8 cellular contexts compared by ENCODE assay signal in the genomic region with DNA sequence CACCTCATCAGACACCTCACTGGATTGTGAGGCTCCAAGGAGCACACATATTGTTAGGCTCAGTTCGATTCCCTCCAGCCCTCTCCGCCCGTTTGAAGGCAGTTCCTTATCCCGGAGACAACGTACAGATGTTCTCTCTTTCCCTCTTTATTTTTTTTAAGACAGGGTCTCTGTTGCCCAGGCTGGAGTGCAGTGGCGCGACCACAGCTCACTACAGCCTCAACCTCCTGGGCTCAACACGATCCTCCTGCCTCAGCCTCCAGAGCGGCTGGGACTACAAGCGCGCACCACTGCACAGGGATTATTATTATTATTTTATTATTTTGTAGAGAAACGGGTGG. TPM values are rescaled to one million over a fixed set of nuclear protein-coding genes. Genes with fewer than 3 reads are reported as not detected.
DNase-seq lines count a peak whose midpoint lies in the region; ATAC-seq, FAIRE-seq and TF ChIP-seq lines count a peak whose summit lies in the region.

No MANE protein-coding gene starts in this region.

- DNase-seq in left ventricle myocardium inferior (no peak), left ventricle myocardium superior (no peak), GM12878 (ENCODE audit: low read depth, low spot score) (no peak), mesenchymal stem cell (no peak), uterus (no peak), NCI-H2227 (lab: John Stamatoyannopoulos, UW; ENCODE audit: unreplicated experiment) (no peak), A172 (ENCODE audit: low spot score) (no peak)

- no peak overlapping the region for H3K14ac ChIP-seq in mesenchymal stem cell (ENCODE audit: low read length in 2 of 2)

- H3K4me3 ChIP-seq in left ventricle myocardium inferior (peak overlapping the region; percentile 77), GM12878 (peak overlapping the region; percentile 68), mesenchymal stem cell (ENCODE audit: insufficient read depth in 1 of 2, low read depth in 1 of 2, low read length in 2 of 2) (peak overlapping the region; percentile 70 to 90), uterus (peak overlapping the region; percentile 46 to 65)

- no peak overlapping the region for H2BK5ac ChIP-seq in mesenchymal stem cell (ENCODE audit: low read depth, low read length, poor library complexity, severe bottlenecking)

- H4K8ac ChIP-seq in mesenchymal stem cell (ENCODE audit: low read length), result no peak overlapping the region

- H2AK5ac ChIP-seq in mesenchymal stem cell (ENCODE audit: low read length, severe bottlenecking), result no peak overlapping the region

- POLR2A ChIA-PET in GM12878 (lab: Charles Lee), result interaction anchor here (1.0 to 1.8 kb wide), 7 partner anchors 9 to 341 kb away, joined by 3 to 10 read pairs (median 5); a partner anchor contains a TSS

- 62% methylated on average over 12 of the region's 12 CpGs for WGBS in GM12878 (ENCODE audit: insufficient coverage, insufficient replicate concordance, low lambda C conversion rate, missing lambda C conversion rate)
- 67% methylated on average over 10 of the region's 12 CpGs for WGBS in mesenchymal stem cell

- H3K18ac ChIP-seq in mesenchymal stem cell (ENCODE audit: low read depth in 1 of 2, low read length in 2 of 2), result no peak overlapping the region

- peaks cover 23% of the 10 kb centered on the region for H3K79me1 ChIP-seq in mesenchymal stem cell (replicated peaks; ENCODE audit: low read length, poor library complexity, severe bottlenecking)

- intact Hi-C loops in left ventricle myocardium inferior (cut with micrococcal nuclease), result no loop called here
- intact Hi-C loops in left ventricle myocardium superior (cut with micrococcal nuclease), result no loop called here
- intact Hi-C loops in GM12878 (cut with micrococcal nuclease; ENCODE audit: unreplicated experiment), result no loop called here
- intact Hi-C loops in uterus (cut with DNase I; ENCODE audit: low total_unique reads), result no loop called here

- peaks cover 16% of the 10 kb centered on the region for H3K4me1 ChIP-seq in left ventricle myocardium inferior
- H3K4me1 ChIP-seq in GM12878 (ENCODE audit: control insufficient read depth, insufficient read depth, low read length), result peaks cover 9% of the 10 kb centered on the region
- H3K4me1 ChIP-seq in mesenchymal stem cell (ENCODE audit: control insufficient read depth, insufficient read depth, low read depth, low read length), result peaks cover 13% of the 10 kb centered on the region
- peaks cover 0 to 4% of the 10 kb centered on the region in 2 donors for H3K4me1 ChIP-seq in uterus

- peak overlapping the region; percentile 78 for H3K27ac ChIP-seq in left ventricle myocardium inferior (replicated peaks)
- H3K27ac ChIP-seq in GM12878 (ENCODE audit: control insufficient read depth, insufficient read depth), result peak overlapping the region; percentile 73
- H3K27ac ChIP-seq in mesenchymal stem cell (ENCODE audit: low read length, poor library complexity, severe bottlenecking), result no peak overlapping the region
- peak overlapping the region; percentile 42 to 60 for H3K27ac ChIP-seq in uterus

- H2AFZ ChIP-seq in GM12878 (ENCODE audit: control insufficient read depth, low read depth, low read length), result peak overlapping the region; percentile 65
- H2AFZ ChIP-seq in mesenchymal stem cell (ENCODE audit: low read depth, low read length), result no peak overlapping the region

- TSS peak; percentile 96 for BruUV-seq in GM12878 (replicated peaks; lab: Mats Ljungman, UMichigan)

- TF ChIP-seq CTCF in left ventricle myocardium inferior (IDR thresholded peaks at IDR 0.05; ENCODE audit: borderline replicate concordance), result no peak
- TF ChIP-seq CTCF in GM12878 (IDR thresholded peaks at IDR 0.05 in 2 of 3, conservative IDR thresholded peaks at IDR 0.05 in 1 of 3; ENCODE audit: control insufficient read depth in 2 of 3, extremely low read depth in 1 of 3, insufficient read depth in 1 of 3, low read depth in 3 of 3, low read length in 3 of 3), result no peak
- TF ChIP-seq CTCF in uterus (IDR thresholded peaks at IDR 0.05), result no peak

- no peak overlapping the region for H3K23ac ChIP-seq in mesenchymal stem cell (ENCODE audit: low read length in 2 of 2)

- no peak overlapping the region for H2BK120ac ChIP-seq in mesenchymal stem cell (ENCODE audit: low read depth, low read length)

- RAD21 ChIA-PET in GM12878 (lab: Charles Lee; ENCODE audit: unreplicated experiment), result interaction anchor here (0.7 to 2.2 kb wide), 11 partner anchors 10 to 419 kb away, joined by 3 to 15 read pairs (median 3); a partner anchor contains a TSS

- CTCF ChIA-PET in GM12878 (lab: Yijun Ruan, JAX), result interaction anchor here (0.8 to 5.5 kb wide), 15 partner anchors 10 to 469 kb away, joined by 3 to 37 read pairs (median 6); a partner anchor contains a TSS

- H3K4me2 ChIP-seq in GM12878 (ENCODE audit: control insufficient read depth, insufficient read depth) (peak overlapping the region; percentile 81), mesenchymal stem cell (ENCODE audit: low read length, poor library complexity, severe bottlenecking) (peak overlapping the region; percentile 17)

- no peak for TF ChIP-seq RAD21 in GM12878 (IDR thresholded peaks at IDR 0.05; ENCODE audit: insufficient read depth, low read depth, low read length)

- no peak overlapping the region for H2BK15ac ChIP-seq in mesenchymal stem cell (ENCODE audit: low read depth, poor library complexity, severe bottlenecking)

- H3K27me3 ChIP-seq in left ventricle myocardium inferior (ENCODE audit: low read depth) (no peaks in the 10 kb centered on the region), GM12878 (replicated peaks in 1 of 2; ENCODE audit: control insufficient read depth in 2 of 2, insufficient read depth in 2 of 2, low read length in 1 of 2) (no peaks in the 10 kb centered on the region), mesenchymal stem cell (ENCODE audit: control insufficient read depth in 1 of 2, insufficient read depth in 1 of 2, low read length in 2 of 2) (no peaks in the 10 kb centered on the region), uterus (no peaks in the 10 kb centered on the region)

- H3K9me3 ChIP-seq in left ventricle myocardium inferior (replicated peaks) (no peaks in the 10 kb centered on the region), GM12878 (replicated peaks; ENCODE audit: control insufficient read depth, insufficient read depth, low read length) (no peaks in the 10 kb centered on the region), mesenchymal stem cell (ENCODE audit: control insufficient read depth, low read length) (no peaks in the 10 kb centered on the region), uterus (no peaks in the 10 kb centered on the region)

- H3K79me2 ChIP-seq in GM12878 (ENCODE audit: control insufficient read depth, insufficient read depth, low read length), result peaks cover 10% of the 10 kb centered on the region

- in situ Hi-C loops in GM12878 (cut with MboI), result no loop called here

- peak; percentile 27 for FAIRE-seq in GM12878 (lab: Jason Lieb, UNC)

- H3K9ac ChIP-seq in GM12878 (ENCODE audit: control insufficient read depth, insufficient read depth, low read length), result peak overlapping the region; percentile 60
- H3K9ac ChIP-seq in mesenchymal stem cell (ENCODE audit: low read length), result peak overlapping the region; percentile 92

- SMC1A ChIA-PET in GM12878 (lab: Charles Lee; ENCODE audit: uncharacterized antibody, unreplicated experiment), result interaction anchor here (0.6 to 2.0 kb wide), 7 partner anchors 9 to 79 kb away, joined by 3 to 10 read pairs (median 4); a partner anchor contains a TSS

- no peak for TF ChIP-seq EP300 in GM12878 (IDR thresholded peaks at IDR 0.05; ENCODE audit: borderline replicate concordance in 1 of 2, control insufficient read depth in 1 of 2, low read depth in 2 of 2, low read length in 2 of 2)

- peak overlapping the region in 1 of 2 experiments; percentile 53 for H3K4ac ChIP-seq in mesenchymal stem cell (ENCODE audit: low read depth in 1 of 2, low read length in 2 of 2)

- no peaks in the 10 kb centered on the region for H3K36me3 ChIP-seq in left ventricle myocardium inferior
- H3K36me3 ChIP-seq in GM12878 (ENCODE audit: control insufficient read depth in 2 of 2, insufficient read depth in 2 of 2, low read length in 1 of 2), result peaks cover 2% of the 10 kb centered on the region in 2 experiments; a peak in 3 of 4 replicates
- H3K36me3 ChIP-seq in mesenchymal stem cell (ENCODE audit: control insufficient read depth in 1 of 2, insufficient read depth in 2 of 2, low read depth in 1 of 2, low read length in 2 of 2), result peaks cover 3 to 5% of the 10 kb centered on the region in 2 experiments
- H3K36me3 ChIP-seq in uterus, result no peaks in the 10 kb centered on the region

- H4K20me1 ChIP-seq in GM12878 (ENCODE audit: control insufficient read depth, insufficient read depth), result no peaks in the 10 kb centered on the region

- H4K91ac ChIP-seq in mesenchymal stem cell (ENCODE audit: low read length), result no peak overlapping the region

- no peak for TF ChIP-seq POLR2A in GM12878 (IDR thresholded peaks at IDR 0.05; ENCODE audit: low read depth, low read length)
- no peak for TF ChIP-seq POLR2A in uterus (IDR thresholded peaks at IDR 0.05)

- no peak overlapping the region for H2BK12ac ChIP-seq in mesenchymal stem cell (ENCODE audit: low read length in 2 of 2)

- ATAC-seq in left ventricle myocardium superior (no peak), GM12878 (no peak; the same call in 2 of the 3 replicates), GM21390 (IDR thresholded peaks at IDR 0.05; ENCODE audit: unreplicated experiment) (no peak)

RNA-seq across cellular contexts. Expression of a gene that starts 0.7 kb away (rescaled TPM):
- total RNA-seq in left ventricle myocardium inferior (0.66 TPM), left ventricle myocardium superior (0.37 TPM), GM12878 (2014; rRNA removed) (38.9 and 39.1 TPM in 2 replicates), GM12878 (2014; rRNA removed; fragmentation: Illumina TruSeq; extraction: Trizol) (40.1 and 44.2 TPM in 2 replicates), GM12878 (2021) (48.8 and 58.2 TPM in 2 replicates), uterus (10 to 100 TPM in 1 of 4 donors, 1 to 10 TPM in 1, not detected in 2; 1.8 to 10.2 TPM)
- 21.4 and 21.8 TPM in 2 replicates for total RNA-seq in GM12878 (2013; cell fraction: nucleolus; rRNA removed)
- polyA plus RNA-seq in GM12878 (2011; ENCODE audit: low read depth), result 13.1 TPM
- polyA plus RNA-seq in GM12878 (2011; rRNA removed) (15.6 and 29.0 TPM in 2 replicates), GM12878 (2014; fragmentation: Illumina TruSeq; extraction: Trizol) (41.8 and 93.7 TPM in 2 replicates), GM12878 (2014; fragmentation: Nextera tagmentation; extraction: Ambion mirVana) (10 to 100 TPM; 26.8 to 46.9 TPM), GM12878 (2014; rRNA removed) (69.9 and 75.4 TPM in 2 replicates), GM12878 (2016; fragmentation: Nextera tagmentation; extraction: Ambion mirVana) (10 to 100 TPM; 59.3 to 59.8 TPM)
- 22.7 and 35.7 TPM in 2 replicates for polyA plus RNA-seq in GM12878 (2011; cell fraction: cytosol; rRNA removed)
- polyA plus RNA-seq in GM12878 (2011; cell fraction: nucleus; rRNA removed), result 112 and 150 TPM in 2 replicates
- 23.4 and 24.0 TPM in 2 replicates for polyA plus RNA-seq in GM12878 (2012)
- polyA minus RNA-seq in GM12878 (2011; rRNA and poly(A)+ RNA removed), result 17.0 and 28.9 TPM in 2 replicates
- 13.1 and 17.6 TPM in 2 replicates for polyA minus RNA-seq in GM12878 (2011; cell fraction: cytosol; rRNA and poly(A)+ RNA removed)
- 37.7 and 62.9 TPM in 2 replicates for polyA minus RNA-seq in GM12878 (2011; cell fraction: nucleus; rRNA and poly(A)+ RNA removed)
- 7.5 TPM for polyA plus RNA-seq in mesenchymal stem cell (2013, experiment 1 of 2)
- 6.9 TPM for polyA plus RNA-seq in mesenchymal stem cell (2013, experiment 2 of 2)
- total RNA-seq in A172 (2014; rRNA removed; shearing (Covaris generic)), result 38.2 and 45.4 TPM in 2 replicates

RNA-seq across cellular contexts. Expression of a gene that starts 14.7 kb away (rescaled TPM):
- total RNA-seq in left ventricle myocardium inferior, result not detected
- not detected for total RNA-seq in left ventricle myocardium superior
- not detected in 2 replicates for total RNA-seq in GM12878 (2013; cell fraction: nucleolus; rRNA removed)
- total RNA-seq in GM12878 (2014; rRNA removed), result not detected in 2 replicates
- not detected in 2 replicates for total RNA-seq in GM12878 (2014; rRNA removed; fragmentation: Illumina TruSeq; extraction: Trizol)
- total RNA-seq in GM12878 (2021), result not detected in 2 replicates
- polyA plus RNA-seq in GM12878 (2011; ENCODE audit: low read depth), result not detected
- not detected in 2 replicates for polyA plus RNA-seq in GM12878 (2011; rRNA removed)
- 0.03 TPM in 1 of 2 replicates, not detected in the other for polyA plus RNA-seq in GM12878 (2011; cell fraction: cytosol; rRNA removed)
- 0.06 and 0.13 TPM in 2 replicates for polyA plus RNA-seq in GM12878 (2011; cell fraction: nucleus; rRNA removed)
- 0.12 and 0.13 TPM in 2 replicates for polyA plus RNA-seq in GM12878 (2012)
- polyA plus RNA-seq in GM12878 (2014; fragmentation: Illumina TruSeq; extraction: Trizol), result not detected in 2 replicates
- not detected for polyA plus RNA-seq in GM12878 (2014; fragmentation: Nextera tagmentation; extraction: Ambion mirVana)
- polyA plus RNA-seq in GM12878 (2014; rRNA removed), result 0.05 TPM in 1 of 2 replicates, not detected in the other
- not detected for polyA plus RNA-seq in GM12878 (2016; fragmentation: Nextera tagmentation; extraction: Ambion mirVana)
- polyA minus RNA-seq in GM12878 (2011; rRNA and poly(A)+ RNA removed), result not detected in 2 replicates
- polyA minus RNA-seq in GM12878 (2011; cell fraction: cytosol; rRNA and poly(A)+ RNA removed), result not detected in 2 replicates
- 0.19 TPM in 1 of 2 replicates, not detected in the other for polyA minus RNA-seq in GM12878 (2011; cell fraction: nucleus; rRNA and poly(A)+ RNA removed)
- polyA plus RNA-seq in mesenchymal stem cell (2013, experiment 1 of 2), result not detected
- not detected for polyA plus RNA-seq in mesenchymal stem cell (2013, experiment 2 of 2)
- 1 to 10 TPM in 1 of 4 donors, not detected in 3; 1.7 TPM for total RNA-seq in uterus
- total RNA-seq in A172 (2014; rRNA removed; shearing (Covaris generic)), result 2.3 and 4.4 TPM in 2 replicates

RNA-seq across cellular contexts. Expression of a gene that starts 24.4 kb away (rescaled TPM):
- total RNA-seq in left ventricle myocardium inferior (0.08 TPM), left ventricle myocardium superior (0.10 TPM), GM12878 (2014; rRNA removed) (0.05 and 0.11 TPM in 2 replicates), GM12878 (2014; rRNA removed; fragmentation: Illumina TruSeq; extraction: Trizol) (0.09 TPM in 2 replicates), GM12878 (2021) (0.15 and 0.19 TPM in 2 replicates), uterus (1 to 10 TPM in 1 of 4 donors, not detected in 3; 4.5 TPM)
- 1.1 and 1.2 TPM in 2 replicates for total RNA-seq in GM12878 (2013; cell fraction: nucleolus; rRNA removed)
- not detected for polyA plus RNA-seq in GM12878 (2011; ENCODE audit: low read depth)
- polyA plus RNA-seq in GM12878 (2011; rRNA removed) (0.61 and 0.82 TPM in 2 replicates), GM12878 (2014; fragmentation: Illumina TruSeq; extraction: Trizol) (0.06 and 0.10 TPM in 2 replicates), GM12878 (2014; fragmentation: Nextera tagmentation; extraction: Ambion mirVana) (not detected), GM12878 (2014; rRNA removed) (0.20 and 0.44 TPM in 2 replicates), GM12878 (2016; fragmentation: Nextera tagmentation; extraction: Ambion mirVana) (under 1 TPM in 1 of 2 experiments, not detected in 1; 0.13 TPM)
- 0.75 and 1.2 TPM in 2 replicates for polyA plus RNA-seq in GM12878 (2011; cell fraction: cytosol; rRNA removed)
- 1.3 and 1.5 TPM in 2 replicates for polyA plus RNA-seq in GM12878 (2011; cell fraction: nucleus; rRNA removed)
- 0.08 and 0.19 TPM in 2 replicates for polyA plus RNA-seq in GM12878 (2012)
- 0.44 and 0.77 TPM in 2 replicates for polyA minus RNA-seq in GM12878 (2011; rRNA and poly(A)+ RNA removed)
- polyA minus RNA-seq in GM12878 (2011; cell fraction: cytosol; rRNA and poly(A)+ RNA removed), result not detected in 2 replicates
- 0.57 and 0.60 TPM in 2 replicates for polyA minus RNA-seq in GM12878 (2011; cell fraction: nucleus; rRNA and poly(A)+ RNA removed)
- polyA plus RNA-seq in mesenchymal stem cell (2013, experiment 1 of 2), result 1.6 TPM
- polyA plus RNA-seq in mesenchymal stem cell (2013, experiment 2 of 2), result 1.8 TPM
- 12.6 and 13.1 TPM in 2 replicates for total RNA-seq in A172 (2014; rRNA removed; shearing (Covaris generic))

RNA-seq across cellular contexts. Expression of a gene that starts 27.4 kb away (rescaled TPM):
- total RNA-seq in left ventricle myocardium inferior (not detected), left ventricle myocardium superior (not detected), GM12878 (2014; rRNA removed) (0.22 and 0.23 TPM in 2 replicates), GM12878 (2014; rRNA removed; fragmentation: Illumina TruSeq; extraction: Trizol) (0.09 TPM in 1 of 2 replicates, not detected in the other), GM12878 (2021) (0.31 TPM in 1 of 2 replicates, not detected in the other), uterus (1 to 10 TPM in 2 of 4 donors, not detected in 2; 4.7 to 5.6 TPM)
- total RNA-seq in GM12878 (2013; cell fraction: nucleolus; rRNA removed), result not detected in 2 replicates
- not detected for polyA plus RNA-seq in GM12878 (2011; ENCODE audit: low read depth)
- polyA plus RNA-seq in GM12878 (2011; rRNA removed) (not detected in 2 replicates), GM12878 (2014; fragmentation: Illumina TruSeq; extraction: Trizol) (0.09 TPM in 1 of 2 replicates, not detected in the other), GM12878 (2014; fragmentation: Nextera tagmentation; extraction: Ambion mirVana) (under 1 TPM; 0.11 to 0.16 TPM), GM12878 (2014; rRNA removed) (0.19 TPM in 1 of 2 replicates, not detected in the other), GM12878 (2016; fragmentation: Nextera tagmentation; extraction: Ambion mirVana) (under 1 TPM in 1 of 2 experiments, not detected in 1; 0.45 TPM)
- polyA plus RNA-seq in GM12878 (2011; cell fraction: cytosol; rRNA removed), result not detected in 2 replicates
- polyA plus RNA-seq in GM12878 (2011; cell fraction: nucleus; rRNA removed), result 0.04 and 0.25 TPM in 2 replicates
- not detected in 2 replicates for polyA plus RNA-seq in GM12878 (2012)
- not detected in 2 replicates for polyA minus RNA-seq in GM12878 (2011; rRNA and poly(A)+ RNA removed)
- polyA minus RNA-seq in GM12878 (2011; cell fraction: cytosol; rRNA and poly(A)+ RNA removed), result not detected in 2 replicates
- polyA minus RNA-seq in GM12878 (2011; cell fraction: nucleus; rRNA and poly(A)+ RNA removed), result not detected in 2 replicates
- polyA plus RNA-seq in mesenchymal stem cell (2013, experiment 1 of 2), result not detected
- polyA plus RNA-seq in mesenchymal stem cell (2013, experiment 2 of 2), result not detected
- 4.6 and 6.9 TPM in 2 replicates for total RNA-seq in A172 (2014; rRNA removed; shearing (Covaris generic))

RNA-seq across cellular contexts. Expression of a gene that starts 44.9 kb away (rescaled TPM):
- total RNA-seq in left ventricle myocardium inferior, result 5.9 TPM
- 5.7 TPM for total RNA-seq in left ventricle myocardium superior
- total RNA-seq in GM12878 (2013; cell fraction: nucleolus; rRNA removed), result 99.1 and 102 TPM in 2 replicates
- total RNA-seq in GM12878 (2014; rRNA removed), result 17.2 and 23.0 TPM in 2 replicates
- 29.6 and 30.0 TPM in 2 replicates for total RNA-seq in GM12878 (2014; rRNA removed; fragmentation: Illumina TruSeq; extraction: Trizol)
- total RNA-seq in GM12878 (2021), result 22.7 and 26.2 TPM in 2 replicates
- polyA plus RNA-seq in GM12878 (2011; ENCODE audit: low read depth), result 24.7 TPM
- polyA plus RNA-seq in GM12878 (2011; rRNA removed), result 54.2 and 76.7 TPM in 2 replicates
- polyA plus RNA-seq in GM12878 (2011; cell fraction: cytosol; rRNA removed), result 45.9 and 58.8 TPM in 2 replicates
- polyA plus RNA-seq in GM12878 (2011; cell fraction: nucleus; rRNA removed), result 29.2 and 32.2 TPM in 2 replicates
- 26.5 and 28.7 TPM in 2 replicates for polyA plus RNA-seq in GM12878 (2012)
- 36.0 and 39.8 TPM in 2 replicates for polyA plus RNA-seq in GM12878 (2014; fragmentation: Illumina TruSeq; extraction: Trizol)
- 10 to 100 TPM in 1 of 2 experiments, 1 to 10 TPM in 1; 9.0 to 12.9 TPM for polyA plus RNA-seq in GM12878 (2014; fragmentation: Nextera tagmentation; extraction: Ambion mirVana)
- polyA plus RNA-seq in GM12878 (2014; rRNA removed), result 25.2 TPM in 2 replicates
- 10 to 100 TPM; 28.8 to 36.9 TPM for polyA plus RNA-seq in GM12878 (2016; fragmentation: Nextera tagmentation; extraction: Ambion mirVana)
- polyA minus RNA-seq in GM12878 (2011; rRNA and poly(A)+ RNA removed), result 73.0 and 74.3 TPM in 2 replicates
- 31.5 and 40.1 TPM in 2 replicates for polyA minus RNA-seq in GM12878 (2011; cell fraction: cytosol; rRNA and poly(A)+ RNA removed)
- polyA minus RNA-seq in GM12878 (2011; cell fraction: nucleus; rRNA and poly(A)+ RNA removed), result 26.4 and 37.9 TPM in 2 replicates
- 42.1 TPM for polyA plus RNA-seq in mesenchymal stem cell (2013, experiment 1 of 2)
- polyA plus RNA-seq in mesenchymal stem cell (2013, experiment 2 of 2), result 43.0 TPM
- 10 to 100 TPM in 2 of 4 donors, 1 to 10 TPM in 2; 3.3 to 46.0 (median 16.0) TPM for total RNA-seq in uterus
- total RNA-seq in A172 (2014; rRNA removed; shearing (Covaris generic)), result 23.8 and 30.6 TPM in 2 replicates
